ENCODE assay signal across 8 cellular contexts in the genomic region with DNA sequence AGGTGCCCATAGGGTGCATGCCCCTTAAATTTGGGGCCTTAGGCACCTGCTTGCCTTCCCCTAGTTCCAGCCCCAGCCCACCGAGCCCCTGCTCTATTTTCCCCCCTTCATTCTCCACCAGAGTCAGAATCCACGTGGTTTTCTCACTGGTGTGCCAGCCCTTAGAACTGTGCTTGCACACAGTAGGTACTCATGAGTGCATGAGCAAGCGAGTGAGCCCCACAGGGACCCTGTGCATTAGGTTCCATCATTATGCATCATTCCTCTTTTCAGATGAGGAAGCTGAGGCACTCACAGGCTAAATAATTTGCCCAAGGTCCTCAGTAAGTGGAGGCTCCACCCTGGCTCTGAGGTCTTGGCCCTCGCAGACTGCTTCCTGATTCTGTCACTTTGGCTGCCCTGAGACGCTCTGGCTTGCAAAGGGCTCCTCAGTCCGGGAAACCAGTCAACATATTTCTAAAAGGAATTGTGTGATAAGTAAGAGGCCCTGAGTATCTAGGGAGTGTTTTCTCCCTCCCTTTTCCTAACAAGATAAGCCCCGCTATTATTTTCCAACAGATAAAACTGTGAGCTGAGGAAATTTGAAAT.
DNase-seq lines count a peak whose midpoint lies in the region; ATAC-seq and TF ChIP-seq lines count a peak whose summit lies in the region.

No MANE protein-coding gene starts in this region.

- no peak for ATAC-seq in activated CD8-positive, alpha-beta memory T cell treated with anti-CD3 and anti-CD28 coated beads, Interleukin-2, amount 10 ng/mL, durations not matched to agents 7 days and 5 days
- peak; percentile 87 for ATAC-seq in upper lobe of right lung
- ATAC-seq in HG02610 (IDR thresholded peaks at IDR 0.05; ENCODE audit: unreplicated experiment) = no peak

- H3K36me3 Mint-ChIP-seq in activated CD8-positive, alpha-beta memory T cell treated with anti-CD3 and anti-CD28 coated beads, Interleukin-2, amount 10 ng/mL, durations not matched to agents 7 days and 5 days = peaks cover 5% of the 10 kb centered on the region

- H3K27ac Mint-ChIP-seq in activated CD8-positive, alpha-beta memory T cell treated with anti-CD3 and anti-CD28 coated beads, Interleukin-2, amount 10 ng/mL, durations not matched to agents 7 days and 5 days = peak overlapping the region; percentile 78

- peaks cover 62% of the 10 kb centered on the region for H3K4me1 ChIP-seq in upper lobe of right lung

- no peaks in the 10 kb centered on the region for H3K9me3 Mint-ChIP-seq in activated CD8-positive, alpha-beta memory T cell treated with anti-CD3 and anti-CD28 coated beads, Interleukin-2, amount 10 ng/mL, durations not matched to agents 7 days and 5 days (ENCODE audit: low read depth)

- TF ChIP-seq CTCF in brain microvascular endothelial cell (IDR thresholded peaks at IDR 0.05; ENCODE audit: low read depth, low read length, missing control alignments) = no peak
- no peak for TF ChIP-seq CTCF in upper lobe of right lung (IDR thresholded peaks at IDR 0.05)

- H3K9me3 ChIP-seq in upper lobe of right lung = no peaks in the 10 kb centered on the region

- CTCF ChIA-PET in activated CD8-positive, alpha-beta memory T cell treated with anti-CD3 and anti-CD28 coated beads, Interleukin-2, amount 10 ng/mL, durations not matched to agents 7 days and 5 days (lab: Charles Lee) = interaction anchor here (1.1 kb wide), 1 partner anchor 11 kb away, joined by 3 read pairs; no protein-coding TSS in a partner anchor

- intact Hi-C loops in upper lobe of right lung (cut with DNase I) = no loop called here

- DNase-seq in activated CD8-positive, alpha-beta memory T cell treated with anti-CD3 and anti-CD28 coated beads, Interleukin-2, amount 10 ng/mL, durations not matched to agents 7 days and 5 days = no peak
- no peak for DNase-seq in activated CD8-positive, alpha-beta memory T cell treated with anti-CD3 and anti-CD28 coated beads, Interleukin-2, amount 50 U/mL, for 4 hours
- DNase-seq in brain microvascular endothelial cell (peak; percentile 37), medulla oblongata (ENCODE audit: extremely low spot score) (peak; percentile 27), upper lobe of right lung (peak; percentile 80), NCI-H526 (lab: John Stamatoyannopoulos, UW) (no peak)
- no peak for DNase-seq in stimulated activated naive CD4-positive, alpha-beta T cell treated with Interleukin-2 at 50 U/mL for 16 hours (lab: John Stamatoyannopoulos, UW)

- in situ Hi-C loops in brain microvascular endothelial cell (cut with HindIII; ENCODE audit: low pct_ligation_motif_present, low sequenced_read_pairs) = no loop called here

- H3K4me1 Mint-ChIP-seq in activated CD8-positive, alpha-beta memory T cell treated with anti-CD3 and anti-CD28 coated beads, Interleukin-2, amount 10 ng/mL, durations not matched to agents 7 days and 5 days = peaks cover 34% of the 10 kb centered on the region

- no peak overlapping the region for H3K4me3 Mint-ChIP-seq in activated CD8-positive, alpha-beta memory T cell treated with anti-CD3 and anti-CD28 coated beads, Interleukin-2, amount 10 ng/mL, durations not matched to agents 7 days and 5 days

- H3K27me3 ChIP-seq in brain microvascular endothelial cell (replicated peaks) = no peaks in the 10 kb centered on the region
- no peaks in the 10 kb centered on the region for H3K27me3 ChIP-seq in upper lobe of right lung

- H3K27me3 Mint-ChIP-seq in activated CD8-positive, alpha-beta memory T cell treated with anti-CD3 and anti-CD28 coated beads, Interleukin-2, amount 10 ng/mL, durations not matched to agents 7 days and 5 days = no peaks in the 10 kb centered on the region

- H3K27ac ChIP-seq in brain microvascular endothelial cell (peak overlapping the region; percentile 94), upper lobe of right lung (peak overlapping the region; percentile 98)

- no peak overlapping the region for H3K4me3 ChIP-seq in brain microvascular endothelial cell (ENCODE audit: low read depth, low read length)
- H3K4me3 ChIP-seq in upper lobe of right lung = peak overlapping the region; percentile 12

- H3K36me3 ChIP-seq in brain microvascular endothelial cell (replicated peaks) (no peaks in the 10 kb centered on the region), upper lobe of right lung (no peaks in the 10 kb centered on the region)

Comparison
In these comparisons a context has a peak if more than half of its experiments do, and no peak if none do; other contexts are left out.
1. DNase-seq: peak in brain microvascular endothelial cell (single experiment), medulla oblongata (single experiment) and upper lobe of right lung (single experiment); none in activated CD8-positive, alpha-beta memory T cell treated with anti-CD3 and anti-CD28 coated beads, Interleukin-2, amount 10 ng/mL, durations not matched to agents 7 days and 5 days (single experiment), activated CD8-positive, alpha-beta memory T cell treated with anti-CD3 and anti-CD28 coated beads, Interleukin-2, amount 50 U/mL, for 4 hours (single experiment), NCI-H526 (0 of 2) and stimulated activated naive CD4-positive, alpha-beta T cell treated with Interleukin-2 at 50 U/mL for 16 hours (single experiment).